ENCODE assay signal across 24 cellular contexts in the genomic region with DNA sequence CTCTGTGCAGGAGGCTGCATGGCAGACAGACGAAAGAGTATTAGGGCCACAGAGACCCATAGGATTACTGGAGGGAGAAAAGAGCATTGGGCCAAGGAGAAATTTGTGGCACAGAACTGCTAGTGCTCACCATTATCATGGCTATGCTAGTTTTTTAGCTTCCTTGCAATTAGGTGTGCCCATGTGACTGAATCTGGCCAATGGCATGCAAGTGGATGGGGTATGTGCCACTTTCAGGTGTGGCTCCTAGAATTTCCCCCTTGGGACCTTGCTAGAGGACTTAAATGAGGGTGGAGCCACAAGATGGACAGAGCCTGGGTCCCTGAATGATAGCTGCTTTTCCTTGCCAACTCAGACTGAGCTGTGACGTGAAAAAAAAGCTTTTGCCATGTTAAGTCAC.
"Had no signal": no experiment of that assay in that cellular context is flagged by ENCODE, and none has a peak within 500 bp of the region (broad histone marks: within the 10 kb centered on the region; RNA-seq: fewer than 3 reads in every experiment).

No MANE protein-coding gene starts in this region.

- H2AFZ ChIP-seq: neural progenitor cell had no signal

- H3K9ac ChIP-seq: neural progenitor cell had no signal

- DNase-seq: immature natural killer cell; left ventricle myocardium inferior; mesendoderm; naive B cell; natural killer cell; nephron progenitor cell; occipital lobe; ovary; right lobe of liver; stimulated activated CD4-positive, alpha-beta T cell treated with anti-CD3 and anti-CD28 coated beads, Interleukin-1b, Interleukin-23, amount 100 ng/mL, for 48 hours; stimulated activated CD4-positive, alpha-beta T cell treated with anti-CD3 and anti-CD28 coated beads, Interleukin-2, amount 100 ng/mL, for 48 hours; stimulated activated CD4-positive, alpha-beta T cell treated with anti-CD3 and anti-CD28 coated beads, Interleukin-4, amount 100 ng/mL, for 4 hours; stimulated activated CD8-positive, alpha-beta memory T cell treated with anti-CD3 and anti-CD28 coated beads, Interleukin-4, amount 100 ng/mL, for 48 hours; stimulated activated naive CD4-positive, alpha-beta T cell treated with Interleukin-2 at 50 U/mL for 16 hours; stimulated activated naive CD8-positive, alpha-beta T cell treated with anti-CD3 and anti-CD28 coated beads, Interleukin-15, amount 100 ng/mL, for 72 hours; substantia nigra; uterus had no signal

- FAIRE-seq: islet of Langerhans had no signal

- H3K27ac ChIP-seq: left ventricle myocardium inferior, neural progenitor cell, neutrophil, ovary, right atrium auricular region, right lobe of liver, tibial nerve, uterus had no signal

- ATAC-seq: natural killer cell; right lobe of liver; stimulated activated naive CD8-positive, alpha-beta T cell treated with anti-CD3 and anti-CD28 coated beads, Interleukin-15, amount 100 ng/mL, for 72 hours had no signal

- H3K4me3 ChIP-seq: left ventricle myocardium inferior, lung, neural progenitor cell, ovary, right atrium auricular region, right lobe of liver, smooth muscle cell, tibial nerve, uterus had no signal

- H3K9me3 ChIP-seq: neutrophil, ovary, right atrium auricular region, right lobe of liver, uterus had no signal

- H3K36me3 ChIP-seq: left ventricle myocardium inferior, neural progenitor cell, neutrophil, ovary, right atrium auricular region, right lobe of liver, tibial nerve, uterus had no signal

- H3K27me3 ChIP-seq: neural progenitor cell, neutrophil, ovary, right atrium auricular region, right lobe of liver, tibial nerve, uterus had no signal

- H3K4me2 ChIP-seq: neural progenitor cell, smooth muscle cell had no signal

- H3K4me1 ChIP-seq: right atrium auricular region, right lobe of liver, tibial nerve, uterus had no signal
